In the genomic region with DNA sequence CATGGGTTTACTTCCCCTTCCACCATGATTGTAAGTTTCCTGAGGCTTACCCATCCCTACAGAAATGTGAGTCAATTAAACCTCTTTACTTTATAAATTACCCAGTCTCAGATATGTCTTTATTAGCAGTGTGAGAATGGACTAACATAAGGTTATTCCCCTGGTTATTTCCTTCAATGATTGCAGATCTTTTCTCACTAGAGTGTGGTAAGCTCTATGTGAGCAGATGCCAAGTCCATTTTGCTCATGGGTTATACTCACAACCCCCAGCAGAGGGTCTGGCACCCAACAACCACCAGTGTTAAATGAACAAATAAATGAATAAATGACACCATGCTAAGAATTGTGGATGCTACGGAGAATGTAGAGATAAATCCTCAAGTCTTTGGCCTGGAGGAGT, we compare ENCODE assay signal across 18 cellular contexts.
DNase-seq lines count a peak whose midpoint lies in the region; ATAC-seq and TF ChIP-seq lines count a peak whose summit lies in the region.
"Had no signal": no experiment of that assay in that cellular context is flagged by ENCODE, and none has a peak within 500 bp of the region (broad histone marks: within the 10 kb centered on the region; RNA-seq: fewer than 3 reads in every experiment).

No MANE protein-coding gene starts in this region.

- WGBS in SK-N-SH (ENCODE audit: low lambda C conversion rate): 90% methylated on average over 1 of the region's 1 CpG
- 76 to 87% (median 86%) methylated on average over 1 of the region's 1 CpG for WGBS in psoas muscle, 3 donors

- H3K36me3 Mint-ChIP-seq in nephron progenitor cell (ENCODE audit: low read depth): no peaks in the 10 kb centered on the region

- peaks cover 4% of the 10 kb centered on the region for H3K27me3 Mint-ChIP-seq in nephron progenitor cell (ENCODE audit: low read depth, poor library complexity)

- no peaks in the 10 kb centered on the region for H4K20me1 ChIP-seq in SK-N-SH (ENCODE audit: insufficient read depth)

- H3K27ac ChIP-seq in SK-N-SH (ENCODE audit: low read depth in 2 of 2, low read length in 1 of 2) (peak overlapping the region in 1 of 2 experiments; percentile 71; a peak in 3 of 4 replicates), psoas muscle (no peak overlapping the region)
- H3K27ac ChIP-seq: C4-2B had no signal

- H3K4me3 ChIP-seq in SK-N-SH (ENCODE audit: low read depth in 2 of 2, low read length in 1 of 2) (no peak overlapping the region; a peak in 1 of 4 replicates), choroid plexus epithelial cell (ENCODE audit: low read depth, low read length) (no peak overlapping the region), retinal pigment epithelial cell (ENCODE audit: low read length) (no peak overlapping the region), psoas muscle (no peak overlapping the region)
- H3K4me3 ChIP-seq: HAP-1, K562 had no signal

- CTCF ChIA-PET in SK-N-SH (lab: Yijun Ruan, JAX): interaction anchor here (1.1 kb wide), 1 partner anchor 532 kb away, joined by 3 read pairs; no protein-coding TSS in a partner anchor

- peak overlapping the region; percentile 58 for H3K4me2 ChIP-seq in SK-N-SH

- H3K36me3 ChIP-seq in SK-N-SH (replicated peaks in 1 of 2; ENCODE audit: control insufficient read depth in 1 of 2, insufficient read depth in 2 of 2, low read length in 1 of 2) (no peaks in the 10 kb centered on the region), psoas muscle (ENCODE audit: insufficient read depth in 1 of 2, low read depth in 1 of 2) (no peaks in the 10 kb centered on the region)
- H3K36me3 ChIP-seq: HAP-1 had no signal

- DNase-seq in SK-N-SH: no peak
- no peak for DNase-seq in choroid plexus epithelial cell (ENCODE audit: low read depth)
- no peak for DNase-seq in retinal pigment epithelial cell (ENCODE audit: low read depth)
- DNase-seq in AG20443 (ENCODE audit: low spot score): no peak
- DNase-seq in nephron progenitor cell: no peak
- no peak for DNase-seq in stimulated activated CD4-positive, alpha-beta T cell treated with anti-CD3 and anti-CD28 coated beads, Interleukin-12 subunit alpha, Interleukin-12 subunit beta, amount 100 ng/mL, for 4 hours
- DNase-seq in psoas muscle: no peak
- DNase-seq: NCI-H1092 treated with DMSO at 0.1 percent for 48 hours; NCI-H2107; NCI-H510A; NCI-H748 treated with DMSO at 0.1 percent for 48 hours; NK-92 treated with Interleukin-12 subunit alpha and Interleukin-12 subunit beta, amount 100 ng/mL, for 24 hours; RPMI8226; SHP77 treated with DMSO at 0.1 percent for 48 hours had no signal

- no peaks in the 10 kb centered on the region for H3K9me3 ChIP-seq in SK-N-SH
- no peaks in the 10 kb centered on the region for H3K9me3 ChIP-seq in psoas muscle
- H3K9me3 ChIP-seq: HAP-1 had no signal

- no peaks in the 10 kb centered on the region for H3K9me2 ChIP-seq in SK-N-SH

- H3K79me2 ChIP-seq in SK-N-SH (ENCODE audit: insufficient read depth): peaks cover 73% of the 10 kb centered on the region

- H2AFZ ChIP-seq in SK-N-SH (ENCODE audit: low read depth): no peak overlapping the region

- H3K4me1 Mint-ChIP-seq in nephron progenitor cell: peaks cover 4% of the 10 kb centered on the region

- ATAC-seq in GM18907 (IDR thresholded peaks at IDR 0.05; ENCODE audit: unreplicated experiment) (peak; percentile 60), psoas muscle (no peak)
- ATAC-seq: K562 had no signal

- peaks cover 5% of the 10 kb centered on the region for H3F3A ChIP-seq in SK-N-SH (replicated peaks; ENCODE audit: insufficient read depth)

- H3K4me1 ChIP-seq in SK-N-SH (ENCODE audit: control insufficient read depth in 1 of 2, insufficient read depth in 2 of 2, low read depth in 1 of 2, low read length in 1 of 2) (peaks cover 2 to 11% of the 10 kb centered on the region in 2 experiments; a peak in 3 of 4 replicates), psoas muscle (no peaks in the 10 kb centered on the region)
- H3K4me1 ChIP-seq: HAP-1 had no signal

- peak overlapping the region; percentile 20; the same call in 1 of the 2 replicates for H3K9ac ChIP-seq in SK-N-SH

- peak; percentile 35 for TF ChIP-seq CTCF in SK-N-SH (IDR thresholded peaks at IDR 0.05)
- peak; percentile 25 for TF ChIP-seq CTCF in choroid plexus epithelial cell (conservative IDR thresholded peaks at IDR 0.05; ENCODE audit: low read depth, low read length)
- TF ChIP-seq CTCF in retinal pigment epithelial cell (conservative IDR thresholded peaks at IDR 0.05; ENCODE audit: low read depth, low read length): peak; percentile 5
- no peak for TF ChIP-seq CTCF in nephron progenitor cell (IDR thresholded peaks at IDR 0.05)
- TF ChIP-seq CTCF in psoas muscle (IDR thresholded peaks at IDR 0.05): no peak

- no peak overlapping the region for H3K27ac Mint-ChIP-seq in nephron progenitor cell

- no peak for TF ChIP-seq RAD21 in SK-N-SH (IDR thresholded peaks at IDR 0.05; ENCODE audit: low read length)

- no peak overlapping the region for H3K4me3 Mint-ChIP-seq in nephron progenitor cell

- intact Hi-C loops in psoas muscle (cut with DNase I): no loop called here

- no peaks in the 10 kb centered on the region for H3K9me3 Mint-ChIP-seq in nephron progenitor cell

- H3K27me3 ChIP-seq in SK-N-SH (ENCODE audit: insufficient read depth): no peaks in the 10 kb centered on the region
- no peaks in the 10 kb centered on the region for H3K27me3 ChIP-seq in psoas muscle (ENCODE audit: insufficient read depth in 3 of 3, low read length in 2 of 3)

- POLR2A ChIA-PET in SK-N-SH (lab: Yijun Ruan, JAX): no interaction called here

- no peak for TF ChIP-seq EP300 in SK-N-SH (IDR thresholded peaks at IDR 0.05; ENCODE audit: borderline replicate concordance in 1 of 2, low read depth in 1 of 2, low read length in 1 of 2)

TF ChIP-seq in SK-N-SH, 30 proteins besides CTCF, POLR2A, EP300 and RAD21:
- TF ChIP-seq, protein P1, sequence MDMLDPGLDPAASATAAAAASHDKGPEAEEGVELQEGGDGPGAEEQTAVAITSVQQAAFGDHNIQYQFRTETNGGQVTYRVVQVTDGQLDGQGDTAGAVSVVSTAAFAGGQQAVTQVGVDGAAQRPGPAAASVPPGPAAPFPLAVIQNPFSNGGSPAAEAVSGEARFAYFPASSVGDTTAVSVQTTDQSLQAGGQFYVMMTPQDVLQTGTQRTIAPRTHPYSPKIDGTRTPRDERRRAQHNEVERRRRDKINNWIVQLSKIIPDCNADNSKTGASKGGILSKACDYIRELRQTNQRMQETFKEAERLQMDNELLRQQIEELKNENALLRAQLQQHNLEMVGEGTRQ (IDR thresholded peaks at IDR 0.05; ENCODE audit: borderline replicate concordance, low read depth, low read length): no peak
- TF ChIP-seq POLR2AphosphoS5 (IDR thresholded peaks at IDR 0.05; ENCODE audit: low read depth, low read length): no peak
- TF ChIP-seq FOXM1 (IDR thresholded peaks at IDR 0.05; ENCODE audit: low read depth): no peak
- TF ChIP-seq, protein P2, sequence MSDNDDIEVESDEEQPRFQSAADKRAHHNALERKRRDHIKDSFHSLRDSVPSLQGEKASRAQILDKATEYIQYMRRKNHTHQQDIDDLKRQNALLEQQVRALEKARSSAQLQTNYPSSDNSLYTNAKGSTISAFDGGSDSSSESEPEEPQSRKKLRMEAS (IDR thresholded peaks at IDR 0.05; ENCODE audit: low read depth): no peak
- TF ChIP-seq, protein P3, sequence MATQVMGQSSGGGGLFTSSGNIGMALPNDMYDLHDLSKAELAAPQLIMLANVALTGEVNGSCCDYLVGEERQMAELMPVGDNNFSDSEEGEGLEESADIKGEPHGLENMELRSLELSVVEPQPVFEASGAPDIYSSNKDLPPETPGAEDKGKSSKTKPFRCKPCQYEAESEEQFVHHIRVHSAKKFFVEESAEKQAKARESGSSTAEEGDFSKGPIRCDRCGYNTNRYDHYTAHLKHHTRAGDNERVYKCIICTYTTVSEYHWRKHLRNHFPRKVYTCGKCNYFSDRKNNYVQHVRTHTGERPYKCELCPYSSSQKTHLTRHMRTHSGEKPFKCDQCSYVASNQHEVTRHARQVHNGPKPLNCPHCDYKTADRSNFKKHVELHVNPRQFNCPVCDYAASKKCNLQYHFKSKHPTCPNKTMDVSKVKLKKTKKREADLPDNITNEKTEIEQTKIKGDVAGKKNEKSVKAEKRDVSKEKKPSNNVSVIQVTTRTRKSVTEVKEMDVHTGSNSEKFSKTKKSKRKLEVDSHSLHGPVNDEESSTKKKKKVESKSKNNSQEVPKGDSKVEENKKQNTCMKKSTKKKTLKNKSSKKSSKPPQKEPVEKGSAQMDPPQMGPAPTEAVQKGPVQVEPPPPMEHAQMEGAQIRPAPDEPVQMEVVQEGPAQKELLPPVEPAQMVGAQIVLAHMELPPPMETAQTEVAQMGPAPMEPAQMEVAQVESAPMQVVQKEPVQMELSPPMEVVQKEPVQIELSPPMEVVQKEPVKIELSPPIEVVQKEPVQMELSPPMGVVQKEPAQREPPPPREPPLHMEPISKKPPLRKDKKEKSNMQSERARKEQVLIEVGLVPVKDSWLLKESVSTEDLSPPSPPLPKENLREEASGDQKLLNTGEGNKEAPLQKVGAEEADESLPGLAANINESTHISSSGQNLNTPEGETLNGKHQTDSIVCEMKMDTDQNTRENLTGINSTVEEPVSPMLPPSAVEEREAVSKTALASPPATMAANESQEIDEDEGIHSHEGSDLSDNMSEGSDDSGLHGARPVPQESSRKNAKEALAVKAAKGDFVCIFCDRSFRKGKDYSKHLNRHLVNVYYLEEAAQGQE (IDR thresholded peaks at IDR 0.05; ENCODE audit: low read depth, low read length): no peak
- TF ChIP-seq RFX5 (IDR thresholded peaks at IDR 0.05; ENCODE audit: low read length): no peak

Comparison
In these comparisons a context has a peak if more than half of its experiments do, and no peak if none do; other contexts are left out.
1. CTCF ChIP-seq: peak in SK-N-SH (single experiment), choroid plexus epithelial cell (single experiment) and retinal pigment epithelial cell (single experiment); none in nephron progenitor cell (single experiment) and psoas muscle (single experiment).